1 cellular context compared by ENCODE assay signal in the genomic region with DNA sequence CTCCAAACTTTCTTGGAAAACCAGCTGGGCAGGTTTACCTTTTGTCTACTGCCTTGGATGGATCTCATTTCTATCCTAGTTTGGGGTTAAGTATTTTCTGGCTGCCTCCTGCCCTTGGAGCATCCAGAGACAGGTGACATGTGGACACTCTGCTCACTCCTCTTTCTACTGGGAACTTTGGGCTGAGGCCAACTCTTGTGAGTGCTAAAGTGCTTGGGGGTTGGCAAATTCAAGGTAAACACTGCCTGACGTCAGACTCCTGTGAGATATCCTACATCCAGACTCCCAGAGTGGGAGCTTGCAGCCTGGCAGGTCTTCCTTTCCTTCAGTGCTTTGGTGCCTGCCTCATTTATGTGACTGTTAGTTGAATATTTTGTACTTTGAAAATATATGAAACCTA.
TF ChIP-seq lines count a peak whose summit lies in the region.

No MANE protein-coding gene starts in this region.

TF ChIP-seq in HEK293, 187 proteins besides CTCF, POLR2A, EP300 and RAD21 (continued from another document):
- TF ChIP-seq ZEB2 (tag by site-specific recombination; IDR thresholded peaks at IDR 0.05), result 0 out of 2 replicates have a peak, but pooled peaks have one; percentile 43
- no peak for TF ChIP-seq ZBTB7A (tag by site-specific recombination; IDR thresholded peaks at IDR 0.05; ENCODE audit: low read depth)
- no peak for TF ChIP-seq FEZF1 (tag by site-specific recombination; IDR thresholded peaks at IDR 0.05)
- no peak for TF ChIP-seq ZNF394 (tag by site-specific recombination; IDR thresholded peaks at IDR 0.05; ENCODE audit: borderline replicate concordance)
- 0 out of 2 replicates have a peak, but pooled peaks have one; percentile 28 for TF ChIP-seq ZNF335 (tag by site-specific recombination; conservative IDR thresholded peaks at IDR 0.05)
- no peak for TF ChIP-seq ZNF16 (tag by site-specific recombination; IDR thresholded peaks at IDR 0.05; ENCODE audit: low read depth)
- TF ChIP-seq ZBTB49 (tag by site-specific recombination; IDR thresholded peaks at IDR 0.05; ENCODE audit: low read depth), result no peak
- TF ChIP-seq ZSCAN5A (tag by site-specific recombination; IDR thresholded peaks at IDR 0.05), result no peak
- 0 out of 2 replicates have a peak, but pooled peaks have one; percentile 39 for TF ChIP-seq ZNF10 (tag by site-specific recombination; IDR thresholded peaks at IDR 0.05)
- TF ChIP-seq ZNF768 (tag by site-specific recombination; IDR thresholded peaks at IDR 0.05), result no peak
- TF ChIP-seq, protein P1, sequence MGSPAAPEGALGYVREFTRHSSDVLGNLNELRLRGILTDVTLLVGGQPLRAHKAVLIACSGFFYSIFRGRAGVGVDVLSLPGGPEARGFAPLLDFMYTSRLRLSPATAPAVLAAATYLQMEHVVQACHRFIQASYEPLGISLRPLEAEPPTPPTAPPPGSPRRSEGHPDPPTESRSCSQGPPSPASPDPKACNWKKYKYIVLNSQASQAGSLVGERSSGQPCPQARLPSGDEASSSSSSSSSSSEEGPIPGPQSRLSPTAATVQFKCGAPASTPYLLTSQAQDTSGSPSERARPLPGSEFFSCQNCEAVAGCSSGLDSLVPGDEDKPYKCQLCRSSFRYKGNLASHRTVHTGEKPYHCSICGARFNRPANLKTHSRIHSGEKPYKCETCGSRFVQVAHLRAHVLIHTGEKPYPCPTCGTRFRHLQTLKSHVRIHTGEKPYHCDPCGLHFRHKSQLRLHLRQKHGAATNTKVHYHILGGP (tag by site-specific recombination; IDR thresholded peaks at IDR 0.05), result no peak
- no peak for TF ChIP-seq ZNF585B (tag by site-specific recombination; IDR thresholded peaks at IDR 0.05)
- no peak for TF ChIP-seq ZNF121 (tag by site-specific recombination; IDR thresholded peaks at IDR 0.05)
- TF ChIP-seq TRIM28 (IDR thresholded peaks at IDR 0.05; ENCODE audit: borderline replicate concordance, low read length), result no peak
- 0 out of 2 replicates have a peak, but pooled peaks have one; percentile 27 for TF ChIP-seq ZNF184 (tag by site-specific recombination; IDR thresholded peaks at IDR 0.05)
- no peak for TF ChIP-seq MYNN (tag by site-specific recombination; IDR thresholded peaks at IDR 0.05; ENCODE audit: borderline replicate concordance)
- peak; percentile 53; the same call in 1 of the 2 replicates for TF ChIP-seq WT1 (tag by site-specific recombination; IDR thresholded peaks at IDR 0.05)
- TF ChIP-seq PATZ1 (tag by site-specific recombination; IDR thresholded peaks at IDR 0.05), result peak; percentile 36; the same call in 1 of the 2 replicates
- TF ChIP-seq ZFP3 (tag by site-specific recombination; IDR thresholded peaks at IDR 0.05; ENCODE audit: low read depth), result no peak
- TF ChIP-seq PRDM4 (tag by site-specific recombination; IDR thresholded peaks at IDR 0.05), result no peak
- TF ChIP-seq ZBTB20 (tag by site-specific recombination; IDR thresholded peaks at IDR 0.05), result no peak
- peak; percentile 62; the same call in 1 of the 2 replicates for TF ChIP-seq GLIS1 (tag by site-specific recombination; IDR thresholded peaks at IDR 0.05)
- TF ChIP-seq ZNF660 (tag by site-specific recombination; IDR thresholded peaks at IDR 0.05), result 0 out of 2 replicates have a peak, but pooled peaks have one; percentile 17
- peak; percentile 61; the same call in 1 of the 2 replicates for TF ChIP-seq ZNF558 (tag by site-specific recombination; IDR thresholded peaks at IDR 0.05)
- TF ChIP-seq ZNF600 (tag by site-specific recombination; IDR thresholded peaks at IDR 0.05), result peak; percentile 53; the same call in 1 of the 2 replicates
- no peak for TF ChIP-seq ZNF302 (tag by site-specific recombination; IDR thresholded peaks at IDR 0.05; ENCODE audit: low read depth)
- TF ChIP-seq ZNF529 (tag by site-specific recombination; IDR thresholded peaks at IDR 0.05; ENCODE audit: insufficient replicate concordance), result no peak
- TF ChIP-seq SCRT1 (tag by site-specific recombination; IDR thresholded peaks at IDR 0.05; ENCODE audit: borderline replicate concordance), result no peak
- no peak for TF ChIP-seq HOXC10 (CRISPR knock-in tag; IDR thresholded peaks at IDR 0.05)
